1 cellular context compared by ENCODE assay signal in genomic region chr15:89091667-89092220, GRCh38.
TF ChIP-seq lines count a peak whose summit lies in the region.

No MANE protein-coding gene starts in this region.

TF ChIP-seq in GM12878, 131 proteins besides CTCF, POLR2A, EP300 and RAD21:
- TF ChIP-seq ZNF592 (IDR thresholded peaks at IDR 0.05) (no peak), RELB (IDR thresholded peaks at IDR 0.05; ENCODE audit: low read depth) (no peak), CBFB (IDR thresholded peaks at IDR 0.05; ENCODE audit: low read depth) (no peak), CBX5 (IDR thresholded peaks at IDR 0.05; ENCODE audit: low read depth) (no peak), BCL11A (IDR thresholded peaks at IDR 0.05; ENCODE audit: low read depth, low read length) (no peak), USF1 (IDR thresholded peaks at IDR 0.05; ENCODE audit: borderline replicate concordance, extremely low read length, insufficient read depth, low read depth, low read length) (no peak), IRF3 (IDR thresholded peaks at IDR 0.05) (no peak), STAT3 (IDR thresholded peaks at IDR 0.05; ENCODE audit: low read depth, low read length) (no peak), TARDBP (IDR thresholded peaks at IDR 0.05; ENCODE audit: borderline replicate concordance) (no peak), RAD51 (IDR thresholded peaks at IDR 0.05) (no peak), HDAC2 (IDR thresholded peaks at IDR 0.05) (no peak), STAT1 (conservative IDR thresholded peaks at IDR 0.05) (no peak), NR2C2 (IDR thresholded peaks at IDR 0.05; ENCODE audit: borderline replicate concordance, control insufficient read depth, insufficient read length, low read depth) (no peak), RFX5 (IDR thresholded peaks at IDR 0.05; ENCODE audit: low read depth, low read length) (no peak), EGR1 (IDR thresholded peaks at IDR 0.05; ENCODE audit: borderline replicate concordance in 1 of 2, low read depth in 2 of 2, low read length in 2 of 2) (no peak), MTA3 (IDR thresholded peaks at IDR 0.05; ENCODE audit: borderline replicate concordance, low read length) (no peak), ZBTB33 (IDR thresholded peaks at IDR 0.05) (no peak), POU2F2 (IDR thresholded peaks at IDR 0.05; ENCODE audit: borderline replicate concordance, low read depth, low read length) (no peak), ZZZ3 (IDR thresholded peaks at IDR 0.05; ENCODE audit: control insufficient read depth, insufficient read length, low read depth) (no peak), SKIL (IDR thresholded peaks at IDR 0.05; ENCODE audit: low read depth, poor library complexity, severe bottlenecking) (no peak)
